In the genomic region with DNA sequence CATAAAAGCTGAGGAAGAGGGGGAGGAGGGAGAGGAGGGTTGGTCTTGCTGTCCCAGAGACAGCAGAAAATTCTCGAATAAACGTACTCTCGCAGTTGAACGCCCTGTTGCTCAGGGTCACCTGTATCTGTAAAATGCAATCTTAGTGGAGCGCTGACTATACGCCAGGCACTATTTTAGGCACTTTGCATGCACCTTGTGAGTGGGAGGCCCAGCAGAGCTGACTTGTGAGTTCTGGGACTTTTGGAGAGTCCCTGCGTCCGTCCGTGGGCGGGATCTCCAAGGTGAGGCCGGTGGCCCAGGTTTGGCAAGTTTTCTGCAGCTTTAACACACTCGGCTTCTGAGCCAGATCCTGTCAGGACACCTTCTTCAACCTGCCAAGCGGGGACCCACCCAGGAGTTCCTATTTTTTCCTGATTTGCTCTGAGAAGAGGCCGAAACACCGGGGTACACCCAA, we compare ENCODE assay signal across 8 cellular contexts. TPM values are rescaled to one million over a fixed set of nuclear protein-coding genes. Genes with fewer than 3 reads are reported as not detected.
DNase-seq lines count a peak whose midpoint lies in the region; ATAC-seq and TF ChIP-seq lines count a peak whose summit lies in the region.

No MANE protein-coding gene starts in this region.

- no peaks in the 10 kb centered on the region for H3K36me3 ChIP-seq in heart left ventricle
- H3K36me3 ChIP-seq in Karpas-422 (ENCODE audit: insufficient read depth, low read length) = no peaks in the 10 kb centered on the region
- H3K36me3 ChIP-seq in lower lobe of right lung = no peaks in the 10 kb centered on the region

- ATAC-seq in heart left ventricle (peak in 1 of 4 donors; percentile 2), Right ventricle myocardium inferior (no peak), lower lobe of right lung (peak; percentile 41 to 61), HG03520 (IDR thresholded peaks at IDR 0.05; ENCODE audit: unreplicated experiment) (no peak)
- peak; percentile 31 to 44 for ATAC-seq in stimulated activated naive B cell treated with anti-CD40 and anti-IgM and Interleukin-4, amounts not matched to agents 10 μg/mL and 1 μg/mL and 100 μg/mL, for 72 hours (replicated peaks)

- peak overlapping the region in 11 of 12 donors; percentile 31 to 70 (median 60) for H3K4me3 ChIP-seq in heart left ventricle
- H3K4me3 ChIP-seq in Karpas-422 (ENCODE audit: low read length) = peak overlapping the region; percentile 53; the same call in 1 of the 2 replicates
- H3K4me3 ChIP-seq in astrocyte of the spinal cord (ENCODE audit: low read depth, low read length) = peak overlapping the region; percentile 26
- H3K4me3 ChIP-seq in lower lobe of right lung = peak overlapping the region; percentile 54

- TF ChIP-seq CTCF in heart left ventricle (IDR thresholded peaks at IDR 0.05) (no peak), astrocyte of the spinal cord (IDR thresholded peaks at IDR 0.05; ENCODE audit: low read depth, low read length) (no peak), lower lobe of right lung (IDR thresholded peaks at IDR 0.05) (no peak)

- H3K36me3 Mint-ChIP-seq in stimulated activated naive B cell treated with anti-CD40 and anti-IgM and Interleukin-4, amounts not matched to agents 10 μg/mL and 1 μg/mL and 100 μg/mL, for 72 hours = no peaks in the 10 kb centered on the region

- WGBS in heart left ventricle, 4 donors = 40 to 55% (median 47%) methylated on average over 12 to 15 of the region's 15 CpGs

- H3K27me3 Mint-ChIP-seq in stimulated activated naive B cell treated with anti-CD40 and anti-IgM and Interleukin-4, amounts not matched to agents 10 μg/mL and 1 μg/mL and 100 μg/mL, for 72 hours = peaks cover 61 to 66% of the 10 kb centered on the region in 2 donors

- H3K4me2 ChIP-seq in Karpas-422 (ENCODE audit: low read depth, low read length, poor library complexity, severe bottlenecking) = peak overlapping the region; percentile 63

- intact Hi-C loops in heart left ventricle (cut with DNase I) (loop anchor here (1.0 to 5.0 kb wide), 11 partner anchors 45 to 215 kb away; no protein-coding TSS in a partner anchor), Right ventricle myocardium inferior (cut with DNase I) (loop anchor here (2.0 to 5.0 kb wide), 2 partner anchors 51 to 206 kb away; no protein-coding TSS in a partner anchor), lower lobe of right lung (cut with DNase I) (no loop called here)

- in situ Hi-C loops in astrocyte of the spinal cord (cut with HindIII; ENCODE audit: low sequenced_read_pairs) = no loop called here

- H3K9me3 ChIP-seq in heart left ventricle (no peaks in the 10 kb centered on the region), Karpas-422 (ENCODE audit: low read length) (no peaks in the 10 kb centered on the region), lower lobe of right lung (no peaks in the 10 kb centered on the region)

- H3K79me2 ChIP-seq in Karpas-422 (ENCODE audit: low read length) = no peaks in the 10 kb centered on the region

- H3K9me3 Mint-ChIP-seq in stimulated activated naive B cell treated with anti-CD40 and anti-IgM and Interleukin-4, amounts not matched to agents 10 μg/mL and 1 μg/mL and 100 μg/mL, for 72 hours = no peaks in the 10 kb centered on the region

- H3K4me1 ChIP-seq in heart left ventricle (peaks cover 0 to 47% (median 35%) of the 10 kb centered on the region in 12 donors), Karpas-422 (ENCODE audit: low read length) (peaks cover 4% of the 10 kb centered on the region), lower lobe of right lung (peaks cover 53% of the 10 kb centered on the region)

- H2AFZ ChIP-seq in Karpas-422 (ENCODE audit: low read length) = peak overlapping the region; percentile 71; the same call in 1 of the 2 replicates

- TF ChIP-seq POLR2A in heart left ventricle (IDR thresholded peaks at IDR 0.05) = no peak
- no peak for TF ChIP-seq POLR2A in erythroblast (IDR thresholded peaks at IDR 0.05; ENCODE audit: low read length)

- peak overlapping the region; percentile 85 to 87 for H3K4me3 Mint-ChIP-seq in stimulated activated naive B cell treated with anti-CD40 and anti-IgM and Interleukin-4, amounts not matched to agents 10 μg/mL and 1 μg/mL and 100 μg/mL, for 72 hours

- no peaks in the 10 kb centered on the region for H3K9me2 ChIP-seq in Karpas-422 (replicated peaks; ENCODE audit: insufficient read depth, low read length)

- peak overlapping the region; percentile 86 for H3K27ac Mint-ChIP-seq in stimulated activated naive B cell treated with anti-CD40 and anti-IgM and Interleukin-4, amounts not matched to agents 10 μg/mL and 1 μg/mL and 100 μg/mL, for 72 hours

- peaks cover 4 to 6% of the 10 kb centered on the region in 2 donors for H3K4me1 Mint-ChIP-seq in stimulated activated naive B cell treated with anti-CD40 and anti-IgM and Interleukin-4, amounts not matched to agents 10 μg/mL and 1 μg/mL and 100 μg/mL, for 72 hours

- H4K20me1 ChIP-seq in Karpas-422 (ENCODE audit: insufficient read depth, low read depth, low read length) = 0 out of 2 replicates have a peak, but pooled peaks cover 3% of the 10 kb centered on the region

- no peaks in the 10 kb centered on the region for H3K27me3 ChIP-seq in heart left ventricle
- H3K27me3 ChIP-seq in Karpas-422 (ENCODE audit: low read length) = no peaks in the 10 kb centered on the region
- no peaks in the 10 kb centered on the region for H3K27me3 ChIP-seq in lower lobe of right lung (ENCODE audit: low read depth)

- H3K27ac ChIP-seq in heart left ventricle (peak overlapping the region; percentile 6 to 92 (median 84)), Karpas-422 (ENCODE audit: low read length) (no peak overlapping the region), lower lobe of right lung (peak overlapping the region; percentile 95)

- DNase-seq in heart left ventricle = peak in 1 of 5 donors; percentile 26
- no peak for DNase-seq in Right ventricle myocardium inferior (ENCODE audit: missing footprints)
- no peak for DNase-seq in Karpas-422
- no peak for DNase-seq in astrocyte of the spinal cord (ENCODE audit: low read depth, low spot score)
- DNase-seq in lower lobe of right lung = peak; percentile 83
- DNase-seq in stimulated activated naive B cell treated with anti-CD40 and anti-IgM and Interleukin-4, amounts not matched to agents 10 μg/mL and 1 μg/mL and 100 μg/mL, for 72 hours = peak; percentile 40
- DNase-seq in erythroblast (lab: John Stamatoyannopoulos, UW) = no peak

- peak overlapping the region; percentile 51 for H3K9ac ChIP-seq in Karpas-422 (ENCODE audit: low read length)

RNA-seq across cellular contexts. Expression of gene PLEKHG6, which starts 32.5 kb away (rescaled TPM):
- total RNA-seq in heart left ventricle (1 to 10 TPM in 1 of 9 donors, under 1 TPM in 2, not detected in 6; 0.16 to 2.8 (median 0.43) TPM), Right ventricle myocardium inferior (0.49 TPM), lower lobe of right lung (2.9 TPM)
- under 1 TPM; 0.11 to 0.33 TPM for polyA plus RNA-seq in heart left ventricle
- not detected in 2 replicates for total RNA-seq in Karpas-422 (2014; rRNA removed; shearing (Covaris generic); ENCODE audit: low replicate concordance)

Comparison
In these comparisons a context has a peak if more than half of its experiments do, and no peak if none do; other contexts are left out.
1. ATAC-seq: peak in lower lobe of right lung (2 of 2) and stimulated activated naive B cell treated with anti-CD40 and anti-IgM and Interleukin-4, amounts not matched to agents 10 μg/mL and 1 μg/mL and 100 μg/mL, for 72 hours (2 of 2); none in Right ventricle myocardium inferior (single experiment) and HG03520 (single experiment).
2. DNase-seq: peak in lower lobe of right lung (single experiment) and stimulated activated naive B cell treated with anti-CD40 and anti-IgM and Interleukin-4, amounts not matched to agents 10 μg/mL and 1 μg/mL and 100 μg/mL, for 72 hours (single experiment); none in Right ventricle myocardium inferior (single experiment), Karpas-422 (single experiment), astrocyte of the spinal cord (single experiment) and erythroblast (0 of 2).
3. Peak in every context shown above with its lines, with median percentiles within 50 percentile points of each other: H3K4me3 ChIP-seq.